In the genomic region with DNA sequence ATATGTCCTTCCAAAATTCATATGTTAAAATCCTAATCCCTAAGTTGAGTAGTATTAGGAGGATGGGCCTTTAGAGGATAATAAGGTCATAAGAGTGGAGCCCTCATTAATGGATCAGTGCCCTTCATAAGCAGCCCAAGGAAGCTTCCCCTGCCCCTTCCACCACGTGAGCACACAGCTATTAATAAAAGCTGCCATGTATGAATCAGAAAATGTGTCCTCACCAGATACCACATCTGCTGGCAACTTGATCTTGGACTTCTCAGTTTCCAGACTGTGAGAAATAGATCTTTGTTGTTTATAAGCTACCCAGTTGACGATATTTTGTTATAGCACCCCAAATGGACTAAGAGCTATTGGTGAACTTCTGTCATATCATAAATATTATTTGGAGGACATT, we compare ENCODE assay signal across 25 cellular contexts.
"Had no signal": no experiment of that assay in that cellular context is flagged by ENCODE, and none has a peak within 500 bp of the region (broad histone marks: within the 10 kb centered on the region; RNA-seq: fewer than 3 reads in every experiment).

No MANE protein-coding gene starts in this region.

- H3K4me2 ChIP-seq: SK-N-SH had no signal

- ATAC-seq: activated CD4-positive, alpha-beta T cell treated with anti-CD3 and anti-CD28 coated beads for 36 hours had no signal

- H3K9me3 ChIP-seq: breast epithelium, Peyer's patch, SJCRH30, SK-N-SH had no signal

- H3K36me3 ChIP-seq: breast epithelium, Peyer's patch, SJCRH30 had no signal

- DNase-seq: activated CD4-positive, alpha-beta memory T cell treated with anti-CD3 and anti-CD28 coated beads, Interleukin-2, amount 10 ng/mL, durations not matched to agents 7 days and 5 days; activated CD4-positive, alpha-beta T cell treated with anti-CD3 and anti-CD28 coated beads for 36 hours; activated CD4-positive, alpha-beta T cell treated with anti-CD3 and anti-CD28 coated beads, Interleukin-2, amount 50 U/mL, for 1 hour; activated CD4-positive, CD25-positive, alpha-beta regulatory T cell; activated naive CD4-positive, alpha-beta T cell; activated T-cell treated with anti-CD3 and anti-CD28 coated beads for 4 hours; activated T-cell treated with anti-CD3 and anti-CD28 coated beads, Interleukin-2, amount 50 U/mL, for 48 hours; aorta; caudate nucleus; KG1; MV-4-11; NCI-H1092 treated with DMSO at 0.1 percent for 48 hours; NCI-H1417 treated with DMSO at 0.1 percent for 48 hours; NCI-H1694; NCI-H2029; NCI-H2107; NCI-H510A treated with DMSO at 0.1 percent for 48 hours; Peyer's patch; Right ventricle myocardium superior; SJCRH30; SK-N-SH; T-helper 1 cell had no signal

- H3K9me2 ChIP-seq: SK-N-SH had no signal

- H3K27ac ChIP-seq: breast epithelium, Peyer's patch, RWPE1, SJCRH30, VCaP had no signal

- H3K4me1 ChIP-seq: breast epithelium, Peyer's patch had no signal

- H3K9ac ChIP-seq: SK-N-SH had no signal

- H3K27me3 ChIP-seq: breast epithelium, Peyer's patch, SJCRH30 had no signal

- H3K4me3 ChIP-seq: breast epithelium, Peyer's patch, SJCRH30 had no signal
